21 cellular contexts compared by ENCODE assay signal in genomic region chr1:41349361-41350054, GRCh38. TPM values are rescaled to one million over a fixed set of nuclear protein-coding genes. Genes with fewer than 3 reads are reported as not detected.
"Had no signal": no experiment of that assay in that cellular context is flagged by ENCODE, and none has a peak within 500 bp of the region (broad histone marks: within the 10 kb centered on the region; RNA-seq: fewer than 3 reads in every experiment).

No MANE protein-coding gene starts in this region.

- ATAC-seq: activated T-helper 17 cell treated with anti-CD3 and anti-CD28 coated beads, Interleukin-2, amount 50 U/mL, for 72 hours; PC-3 had no signal

- H3K27ac Mint-ChIP-seq: activated B cell treated with CpG ODN at 0.5 μM for 24 hours; activated CD4-positive, alpha-beta memory T cell treated with anti-CD3 and anti-CD28 coated beads for 36 hours; activated CD4-positive, alpha-beta T cell treated with anti-CD3 and anti-CD28 coated beads, Interleukin-2, amount 10 ng/mL, durations not matched to agents 7 days and 5 days; activated naive CD4-positive, alpha-beta T cell treated with anti-CD3 and anti-CD28 coated beads for 36 hours; activated naive CD8-positive, alpha-beta T cell; activated T-helper 17 cell treated with anti-CD3 and anti-CD28 coated beads, Interleukin-2, amount 50 U/mL, for 72 hours; T-helper 1 cell treated with Interleukin-12 subunit alpha and Interleukin-12 subunit beta and Interleukin-4 antibody, amounts not matched to agents 30 μg/mL and 1 μg/mL, for 36 hours had no signal

- DNase-seq: activated B cell treated with CpG ODN at 0.5 μM for 24 hours; activated CD4-positive, alpha-beta memory T cell treated with anti-CD3 and anti-CD28 coated beads for 36 hours; activated CD4-positive, alpha-beta T cell treated with anti-CD3 and anti-CD28 coated beads for 1 hour; activated CD4-positive, alpha-beta T cell treated with anti-CD3 and anti-CD28 coated beads, Interleukin-2, amount 10 ng/mL, durations not matched to agents 7 days and 5 days; activated gamma-delta T cell; activated naive CD4-positive, alpha-beta T cell treated with anti-CD3 and anti-CD28 coated beads for 36 hours; amygdala; IMR-90; Kasumi-1; KBM-7; NCI-H146; NCI-H187 treated with DMSO at 0.1 percent for 48 hours; NCI-H2081 treated with DMSO at 0.1 percent for 48 hours; NCI-H446; NCI-H524; PC-3; SHP77 treated with DMSO at 0.1 percent for 48 hours had no signal

- H3K36me3 Mint-ChIP-seq: activated CD4-positive, alpha-beta memory T cell treated with anti-CD3 and anti-CD28 coated beads for 36 hours; activated naive CD8-positive, alpha-beta T cell; brain had no signal

- H3K4me3 Mint-ChIP-seq: activated B cell treated with CpG ODN at 0.5 μM for 24 hours; activated CD4-positive, alpha-beta memory T cell treated with anti-CD3 and anti-CD28 coated beads for 36 hours; activated CD4-positive, alpha-beta T cell treated with anti-CD3 and anti-CD28 coated beads, Interleukin-2, amount 10 ng/mL, durations not matched to agents 7 days and 5 days; activated naive CD4-positive, alpha-beta T cell treated with anti-CD3 and anti-CD28 coated beads for 36 hours; activated naive CD8-positive, alpha-beta T cell; activated T-helper 17 cell treated with anti-CD3 and anti-CD28 coated beads, Interleukin-2, amount 50 U/mL, for 72 hours; brain; T-helper 1 cell treated with Interleukin-12 subunit alpha and Interleukin-12 subunit beta and Interleukin-4 antibody, amounts not matched to agents 30 μg/mL and 1 μg/mL, for 36 hours had no signal

- H3K9me3 Mint-ChIP-seq: activated B cell treated with CpG ODN at 0.5 μM for 24 hours; activated CD4-positive, alpha-beta memory T cell treated with anti-CD3 and anti-CD28 coated beads for 36 hours; activated CD4-positive, alpha-beta T cell treated with anti-CD3 and anti-CD28 coated beads, Interleukin-2, amount 10 ng/mL, durations not matched to agents 7 days and 5 days; activated naive CD4-positive, alpha-beta T cell treated with anti-CD3 and anti-CD28 coated beads for 36 hours; activated T-helper 17 cell treated with anti-CD3 and anti-CD28 coated beads, Interleukin-2, amount 50 U/mL, for 72 hours; T-helper 1 cell treated with Interleukin-12 subunit alpha and Interleukin-12 subunit beta and Interleukin-4 antibody, amounts not matched to agents 30 μg/mL and 1 μg/mL, for 36 hours had no signal

- H3K27me3 Mint-ChIP-seq: activated B cell treated with CpG ODN at 0.5 μM for 24 hours; activated CD4-positive, alpha-beta T cell treated with anti-CD3 and anti-CD28 coated beads, Interleukin-2, amount 10 ng/mL, durations not matched to agents 7 days and 5 days had no signal

RNA-seq across cellular contexts. Expression of gene FOXO6, which starts 11.7 kb away (rescaled TPM):
- total RNA-seq: activated CD4-positive, alpha-beta T cell treated with anti-CD3 and anti-CD28 coated beads, Interleukin-2, amount 10 ng/mL, durations not matched to agents 7 days and 5 days; IMR-90 had no signal
